1 cellular context compared by ENCODE assay signal in genomic region chr7:121023683-121024507, GRCh38.
TF ChIP-seq lines count a peak whose summit lies in the region.

No MANE protein-coding gene starts in this region.

TF ChIP-seq in GM12878, 131 proteins besides CTCF, POLR2A, EP300 and RAD21:
- TF ChIP-seq E2F4 (IDR thresholded peaks at IDR 0.05; ENCODE audit: low read depth, low read length) (no peak), MLLT1 (IDR thresholded peaks at IDR 0.05) (no peak), CHD1 (IDR thresholded peaks at IDR 0.05; ENCODE audit: low read depth, low read length) (no peak), YBX1 (IDR thresholded peaks at IDR 0.05) (no peak), E2F8 (IDR thresholded peaks at IDR 0.05; ENCODE audit: low read depth, partially characterized antibody) (no peak), ZBTB40 (IDR thresholded peaks at IDR 0.05; ENCODE audit: borderline replicate concordance) (no peak), ZBTB4 (CRISPR knock-in tag; IDR thresholded peaks at IDR 0.05) (no peak), RFX5 (IDR thresholded peaks at IDR 0.05; ENCODE audit: low read depth, low read length) (no peak), E4F1 (IDR thresholded peaks at IDR 0.05; ENCODE audit: borderline replicate concordance, partially characterized antibody) (no peak), ATF3 (IDR thresholded peaks at IDR 0.05; ENCODE audit: borderline replicate concordance, extremely low read depth, low read depth, low read length) (no peak), NR2F1 (conservative IDR thresholded peaks at IDR 0.05) (no peak)
